9 cellular contexts compared by ENCODE assay signal in the genomic region with DNA sequence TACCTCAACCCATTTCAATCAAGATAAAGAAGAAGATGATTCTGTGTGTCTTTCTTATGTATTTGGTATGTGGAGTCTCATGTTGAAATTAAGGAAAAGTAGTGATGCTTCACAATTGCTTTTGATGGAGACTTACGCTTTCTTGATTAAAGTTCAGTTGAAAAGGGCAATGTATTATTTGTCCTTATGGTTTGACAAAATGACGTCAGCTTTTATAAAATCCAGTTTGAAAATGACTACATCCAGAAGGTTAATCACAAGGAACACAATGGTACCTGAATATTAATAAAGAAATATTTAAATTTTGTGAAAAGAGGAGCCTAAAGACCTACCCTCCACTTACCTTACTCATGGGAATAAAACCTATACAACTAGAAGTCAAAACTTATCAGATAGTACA. TPM values are rescaled to one million over a fixed set of nuclear protein-coding genes. Genes with fewer than 3 reads are reported as not detected.
"Had no signal": no experiment of that assay in that cellular context is flagged by ENCODE, and none has a peak within 500 bp of the region (broad histone marks: within the 10 kb centered on the region; RNA-seq: fewer than 3 reads in every experiment).

No MANE protein-coding gene starts in this region.

- H3K4me3 ChIP-seq: GM12878 had no signal

- DNase-seq: GDM1, GF-D8 had no signal

- ATAC-seq: GM12878 had no signal

- FAIRE-seq: G401.6, GM12878, GM12891, GM12892, GM18507, GM19239 had no signal

RNA-seq across cellular contexts. Expression of gene KRTAP26-1, which starts 4.4 kb away (rescaled TPM):
- total RNA-seq: G401, GM12878 had no signal
- polyA plus RNA-seq: GM12878 had no signal

RNA-seq across cellular contexts. Expression of gene KRTAP27-1, which starts 21.8 kb away (rescaled TPM):
- total RNA-seq: G401, GM12878 had no signal
- polyA plus RNA-seq: GM12878 had no signal

RNA-seq across cellular contexts. Expression of gene KRTAP25-1, which starts 26.4 kb away (rescaled TPM):
- total RNA-seq: G401, GM12878 had no signal
- polyA plus RNA-seq: GM12878 had no signal

RNA-seq across cellular contexts. Expression of gene KRTAP23-1, which starts 32.7 kb away (rescaled TPM):
- total RNA-seq: G401, GM12878 had no signal
- polyA plus RNA-seq: GM12878 had no signal

RNA-seq across cellular contexts. Expression of gene KRTAP24-1, which starts 33.0 kb away (rescaled TPM):
- total RNA-seq: G401, GM12878 had no signal
- polyA plus RNA-seq: GM12878 had no signal
